In genomic region chr20:17957505-17958325, GRCh38 we compare ENCODE assay signal across 2 cellular contexts.
TF ChIP-seq lines count a peak whose summit lies in the region.

No MANE protein-coding gene starts in this region.

TF ChIP-seq in IMR-90, 13 proteins besides CTCF, POLR2A, EP300 and RAD21:
- TF ChIP-seq NFE2L2 (IDR thresholded peaks at IDR 0.05; ENCODE audit: low read depth, low read length): no peak
- no peak for TF ChIP-seq FOS (IDR thresholded peaks at IDR 0.05; ENCODE audit: low read depth, low read length)

TF ChIP-seq in SK-N-SH, 30 proteins besides CTCF, POLR2A, EP300 and RAD21:
- TF ChIP-seq RXRA (IDR thresholded peaks at IDR 0.05; ENCODE audit: borderline replicate concordance, low read depth) (no peak), FOXJ3 (CRISPR knock-in tag; IDR thresholded peaks at IDR 0.05) (no peak), MEF2A (IDR thresholded peaks at IDR 0.05; ENCODE audit: borderline replicate concordance, low read depth) (no peak), MXI1 (IDR thresholded peaks at IDR 0.05; ENCODE audit: low read depth, low read length) (no peak), CHD2 (IDR thresholded peaks at IDR 0.05; ENCODE audit: low read length, partially characterized antibody) (no peak), PBX3 (IDR thresholded peaks at IDR 0.05) (no peak), REST (IDR thresholded peaks at IDR 0.05; ENCODE audit: low read depth, low read length) (no peak), TAF1 (IDR thresholded peaks at IDR 0.05; ENCODE audit: borderline replicate concordance, low read depth, low read length) (no peak), ELF1 (IDR thresholded peaks at IDR 0.05) (no peak)
